20 cellular contexts compared by ENCODE assay signal in the genomic region with DNA sequence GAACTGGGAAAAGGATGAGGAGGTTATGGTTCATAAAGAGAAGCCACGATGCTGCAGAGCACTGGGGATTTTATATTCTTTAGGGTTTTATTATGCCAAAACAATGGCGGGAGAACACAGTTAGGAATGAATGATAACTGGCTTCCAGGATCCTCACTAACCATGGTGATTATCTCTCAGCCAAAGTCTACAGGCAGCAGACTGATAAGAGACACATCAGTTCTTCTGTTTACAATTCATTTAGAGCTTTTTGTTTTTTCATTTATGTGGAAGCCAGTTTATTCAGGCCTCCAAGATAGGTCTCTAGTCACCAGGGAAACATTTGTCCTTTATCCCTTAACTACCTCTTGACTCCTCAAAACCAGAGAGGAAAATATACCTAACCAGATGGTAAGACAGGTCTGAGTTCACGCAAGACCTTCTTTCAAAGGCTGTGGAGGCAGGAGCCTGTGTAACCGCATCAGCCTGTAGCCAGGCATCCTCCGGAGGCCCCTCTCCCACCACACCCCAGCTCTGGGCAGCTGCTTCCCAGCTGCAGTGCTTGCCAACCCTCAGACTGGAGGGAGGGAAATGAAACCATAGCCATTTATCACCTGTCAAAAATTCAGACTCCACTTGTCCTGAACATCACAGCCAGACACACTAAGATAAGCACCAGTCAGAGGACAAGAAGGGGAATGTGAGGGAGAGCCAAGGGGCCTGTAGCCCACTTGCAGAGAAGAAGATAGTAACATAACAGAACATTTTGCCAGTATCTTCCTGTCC. TPM values are rescaled to one million over a fixed set of nuclear protein-coding genes. Genes with fewer than 3 reads are reported as not detected.
A peak's percentile ranks its signal among the peaks of the same experiment; 100 is the strongest.
DNase-seq lines count a peak whose midpoint lies in the region; ATAC-seq and TF ChIP-seq lines count a peak whose summit lies in the region.
"Had no signal": no experiment of that assay in that cellular context is flagged by ENCODE, and none has a peak within 500 bp of the region (broad histone marks: within the 10 kb centered on the region; RNA-seq: fewer than 3 reads in every experiment).

No MANE protein-coding gene starts in this region.

- H3K4me3 Mint-ChIP-seq in type B pancreatic cell: no peak overlapping the region
- H3K4me3 Mint-ChIP-seq: stimulated activated naive B cell treated with anti-CD40 and anti-IgM and Interleukin-4, amounts not matched to agents 10 μg/mL and 1 μg/mL and 100 μg/mL, for 72 hours had no signal

- H3K4me1 ChIP-seq in cardiac muscle cell (ENCODE audit: low read depth): peaks cover 11% of the 10 kb centered on the region
- H3K4me1 ChIP-seq in prostate gland (replicated peaks): no peaks in the 10 kb centered on the region

- H3K27me3 ChIP-seq in cardiac muscle cell (no peaks in the 10 kb centered on the region), prostate gland (replicated peaks; ENCODE audit: insufficient read depth) (no peaks in the 10 kb centered on the region)
- H3K27me3 ChIP-seq: dorsolateral prefrontal cortex had no signal

- H3K27me3 Mint-ChIP-seq in type B pancreatic cell: no peaks in the 10 kb centered on the region
- H3K27me3 Mint-ChIP-seq: stimulated activated naive B cell treated with anti-CD40 and anti-IgM and Interleukin-4, amounts not matched to agents 10 μg/mL and 1 μg/mL and 100 μg/mL, for 72 hours had no signal

- H3K4me3 ChIP-seq in cardiac muscle cell (no peak overlapping the region), prostate gland (no peak overlapping the region)
- H3K4me3 ChIP-seq: dorsolateral prefrontal cortex, SK-N-MC had no signal

- no peaks in the 10 kb centered on the region for H3K36me3 ChIP-seq in cardiac muscle cell
- H3K36me3 ChIP-seq in prostate gland: no peaks in the 10 kb centered on the region

- ATAC-seq in Right ventricle myocardium superior (ENCODE audit: poor library complexity): peak; percentile 75
- no peak for ATAC-seq in GM19467 (IDR thresholded peaks at IDR 0.05; ENCODE audit: unreplicated experiment)

- DNase-seq in Right ventricle myocardium superior: no peak
- DNase-seq in cardiac septum (ENCODE audit: low spot score): no peak
- DNase-seq in SHP77 (lab: John Stamatoyannopoulos, UW): peak; percentile 50 to 66
- DNase-seq in cardiac muscle cell (ENCODE audit: low read depth in 1 of 2, low spot score in 1 of 2): peak; percentile 10 to 45
- no peak for DNase-seq in type B pancreatic cell (ENCODE audit: extremely low spot score, unreplicated experiment)
- DNase-seq in prostate gland (ENCODE audit: low spot score): no peak
- DNase-seq in NCI-H345 treated with DMSO at 0.1 percent for 48 hours (lab: John Stamatoyannopoulos, UW; ENCODE audit: unreplicated experiment): no peak
- DNase-seq: activated CD4-positive, CD25-positive, alpha-beta regulatory T cell; activated T-cell treated with anti-CD3 and anti-CD28 coated beads for 4 hours; DMS79; dorsolateral prefrontal cortex; foreskin fibroblast; KBM-7; NCI-H345; retina; stimulated activated CD4-positive, alpha-beta T cell treated with anti-CD3 and anti-CD28 coated beads, Interleukin-4, amount 100 ng/mL, for 24 hours; stimulated activated naive B cell treated with anti-CD40 and anti-IgM and Interleukin-4, amounts not matched to agents 10 μg/mL and 1 μg/mL and 100 μg/mL, for 72 hours had no signal

- TF ChIP-seq POLR2A in prostate gland (IDR thresholded peaks at IDR 0.05): no peak

- no peak for TF ChIP-seq CTCF in cardiac muscle cell (IDR thresholded peaks at IDR 0.05; ENCODE audit: low read depth, low read length)
- no peak for TF ChIP-seq CTCF in type B pancreatic cell (conservative IDR thresholded peaks at IDR 0.05)
- no peak for TF ChIP-seq CTCF in prostate gland (IDR thresholded peaks at IDR 0.05)

- 38% methylated on average over 5 of the region's 5 CpGs for WGBS in prostate gland

- H3K36me3 Mint-ChIP-seq in type B pancreatic cell: no peaks in the 10 kb centered on the region
- H3K36me3 Mint-ChIP-seq: stimulated activated naive B cell treated with anti-CD40 and anti-IgM and Interleukin-4, amounts not matched to agents 10 μg/mL and 1 μg/mL and 100 μg/mL, for 72 hours had no signal

- H3K27ac Mint-ChIP-seq in type B pancreatic cell: peak overlapping the region; percentile 45
- H3K27ac Mint-ChIP-seq: stimulated activated naive B cell treated with anti-CD40 and anti-IgM and Interleukin-4, amounts not matched to agents 10 μg/mL and 1 μg/mL and 100 μg/mL, for 72 hours had no signal

- H3K4me1 Mint-ChIP-seq in type B pancreatic cell (ENCODE audit: unreplicated experiment): peaks cover 4% of the 10 kb centered on the region

- H3K9me3 ChIP-seq in cardiac muscle cell (ENCODE audit: low read depth): no peaks in the 10 kb centered on the region
- H3K9me3 ChIP-seq in prostate gland: no peaks in the 10 kb centered on the region

- H3K27ac ChIP-seq in cardiac muscle cell (no peak overlapping the region), prostate gland (no peak overlapping the region)
- H3K27ac ChIP-seq: SK-N-MC had no signal

- intact Hi-C loops in Right ventricle myocardium superior (cut with DNase I) (no loop called here), cardiac septum (cut with DNase I) (no loop called here), prostate gland (cut with DNase I) (no loop called here)

- no peaks in the 10 kb centered on the region for H3K9me3 Mint-ChIP-seq in type B pancreatic cell
- H3K9me3 Mint-ChIP-seq: stimulated activated naive B cell treated with anti-CD40 and anti-IgM and Interleukin-4, amounts not matched to agents 10 μg/mL and 1 μg/mL and 100 μg/mL, for 72 hours had no signal

RNA-seq across cellular contexts. Expression of a gene that starts 57.2 kb away (rescaled TPM):
- total RNA-seq in Right ventricle myocardium superior (0.13 TPM), cardiac septum (0.27 TPM), cardiac muscle cell (0.60 and 0.99 TPM in 2 replicates), type B pancreatic cell (ENCODE audit: low replicate concordance) (0.93 and 3.1 TPM in 2 replicates), prostate gland (1 to 10 TPM in 1 of 2 donors, under 1 TPM in 1; 0.85 to 2.0 TPM)
- polyA plus RNA-seq in cardiac muscle cell: 1.0 and 1.4 TPM in 2 replicates
- polyA plus RNA-seq: AG04450 had no signal

Comparison
In these comparisons a context has a peak if more than half of its experiments do, and no peak if none do; other contexts are left out.
1. DNase-seq: peak in SHP77 (2 of 2) and cardiac muscle cell (2 of 2); none in Right ventricle myocardium superior (single experiment), cardiac septum (single experiment), type B pancreatic cell (single experiment), prostate gland (single experiment) and NCI-H345 treated with DMSO at 0.1 percent for 48 hours (single experiment).